Comparison of ENCODE assay signal across 11 cellular contexts in genomic region chr1:201496296-201496690, GRCh38. TPM values are rescaled to one million over a fixed set of nuclear protein-coding genes. Genes with fewer than 3 reads are reported as not detected.
DNase-seq lines count a peak whose midpoint lies in the region; ATAC-seq and TF ChIP-seq lines count a peak whose summit lies in the region.
"Had no signal": no experiment of that assay in that cellular context is flagged by ENCODE, and none has a peak within 500 bp of the region (broad histone marks: within the 10 kb centered on the region; RNA-seq: fewer than 3 reads in every experiment).

No MANE protein-coding gene starts in this region.

- H3K27me3 ChIP-seq in A673 (replicated peaks; ENCODE audit: insufficient read depth, low read depth, low read length, poor library complexity) (no peaks in the 10 kb centered on the region), adrenal gland (no peaks in the 10 kb centered on the region), right atrium auricular region (no peaks in the 10 kb centered on the region), psoas muscle (ENCODE audit: insufficient read depth in 3 of 3, low read length in 2 of 3) (no peaks in the 10 kb centered on the region)

- no peak overlapping the region for H3K27ac Mint-ChIP-seq in activated CD4-positive, alpha-beta memory T cell treated with anti-CD3 and anti-CD28 coated beads, Interleukin-2, amount 10 ng/mL, durations not matched to agents 7 days and 5 days

- no peak for TF ChIP-seq POLR2A in adrenal gland (IDR thresholded peaks at IDR 0.05)

- TF ChIP-seq CTCF in A673 (conservative IDR thresholded peaks at IDR 0.05; ENCODE audit: low read depth, low read length) (no peak), adrenal gland (IDR thresholded peaks at IDR 0.05) (no peak), right atrium auricular region (IDR thresholded peaks at IDR 0.05) (no peak), psoas muscle (IDR thresholded peaks at IDR 0.05) (no peak)

- H3K4me1 ChIP-seq in A673 (ENCODE audit: insufficient read depth, low read length, poor library complexity, severe bottlenecking) (peaks cover 36% of the 10 kb centered on the region), adrenal gland (replicated peaks in 1 of 2) (peaks cover 8 to 48% of the 10 kb centered on the region in 2 donors), right atrium auricular region (peaks cover 0 to 90% of the 10 kb centered on the region in 2 donors), psoas muscle (peaks cover 24% of the 10 kb centered on the region)

- H3K4me1 Mint-ChIP-seq in activated CD4-positive, alpha-beta memory T cell treated with anti-CD3 and anti-CD28 coated beads, Interleukin-2, amount 10 ng/mL, durations not matched to agents 7 days and 5 days: no peaks in the 10 kb centered on the region

- WGBS in adrenal gland, 4 donors: 58 to 75% (median 68%) methylated on average over 8 of the region's 8 CpGs
- WGBS in psoas muscle, 3 donors: 50 to 69% (median 55%) methylated on average over 8 of the region's 8 CpGs

- H3K9me3 Mint-ChIP-seq in activated CD4-positive, alpha-beta memory T cell treated with anti-CD3 and anti-CD28 coated beads, Interleukin-2, amount 10 ng/mL, durations not matched to agents 7 days and 5 days: no peaks in the 10 kb centered on the region

- no TSS peak for BruUV-seq in A673 (replicated peaks; lab: Mats Ljungman, UMichigan)

- H3K4me3 Mint-ChIP-seq in activated CD4-positive, alpha-beta memory T cell treated with anti-CD3 and anti-CD28 coated beads, Interleukin-2, amount 10 ng/mL, durations not matched to agents 7 days and 5 days: no peak overlapping the region

- CTCF ChIA-PET in A673 (lab: Charles Lee): interaction anchor here (1.7 kb wide), 1 partner anchor 17 kb away, joined by 6 read pairs; no protein-coding TSS in a partner anchor
- CTCF ChIA-PET in activated CD4-positive, alpha-beta memory T cell treated with anti-CD3 and anti-CD28 coated beads, Interleukin-2, amount 10 ng/mL, durations not matched to agents 7 days and 5 days (lab: Charles Lee): interaction anchor here (1.2 to 1.6 kb wide), 2 partner anchors 48 to 61 kb away, joined by 3 to 8 read pairs; no protein-coding TSS in a partner anchor

- H3K27ac ChIP-seq in A673 (ENCODE audit: low read depth, low read length, poor library complexity, severe bottlenecking) (peak overlapping the region; percentile 55), adrenal gland (peak overlapping the region in 3 of 5 donors; percentile 1 to 86 (median 42)), right atrium auricular region (peak overlapping the region; percentile 77 to 86), psoas muscle (peak overlapping the region; percentile 58)
- H3K27ac ChIP-seq: PC-9 had no signal

- no peaks in the 10 kb centered on the region for H3K9me3 ChIP-seq in A673 (ENCODE audit: low read depth, low read length, poor library complexity, severe bottlenecking)
- H3K9me3 ChIP-seq in adrenal gland (replicated peaks in 1 of 3): no peaks in the 10 kb centered on the region
- no peaks in the 10 kb centered on the region for H3K9me3 ChIP-seq in right atrium auricular region
- H3K9me3 ChIP-seq in psoas muscle: no peaks in the 10 kb centered on the region

- DNase-seq in A673 (ENCODE audit: low spot score) (no peak), adrenal gland (no peak), right atrium auricular region (ENCODE audit: low spot score) (no peak), psoas muscle (no peak), SW480 (ENCODE audit: low spot score) (no peak), islet precursor cell (no peak), mesenteric fat pad (ENCODE audit: low spot score) (no peak)
- no peak for DNase-seq in activated CD4-positive, alpha-beta memory T cell treated with anti-CD3 and anti-CD28 coated beads, Interleukin-2, amount 10 ng/mL, durations not matched to agents 7 days and 5 days
- DNase-seq: activated CD8-positive, alpha-beta memory T cell treated with anti-CD3 and anti-CD28 coated beads, Interleukin-2, amount 50 U/mL, for 4 hours; PC-9; T-helper 9 cell had no signal

- POLR2A ChIA-PET in A673 (lab: Charles Lee; ENCODE audit: low non-redundant PET): no interaction called here
- POLR2A ChIA-PET in activated CD4-positive, alpha-beta memory T cell treated with anti-CD3 and anti-CD28 coated beads, Interleukin-2, amount 10 ng/mL, durations not matched to agents 7 days and 5 days (lab: Charles Lee): interaction anchor here (1.2 kb wide), 1 partner anchor 10 kb away, joined by 3 read pairs; no protein-coding TSS in a partner anchor

- intact Hi-C loops in A673 (cut with micrococcal nuclease; ENCODE audit: unreplicated experiment): no loop called here
- intact Hi-C loops in adrenal gland (cut with DNase I): no loop called here
- intact Hi-C loops in psoas muscle (cut with DNase I): no loop called here

- ATAC-seq in psoas muscle: no peak

- H3K36me3 ChIP-seq in A673 (ENCODE audit: insufficient read depth, low read length, poor library complexity, severe bottlenecking): peaks cover 53% of the 10 kb centered on the region
- H3K36me3 ChIP-seq in adrenal gland (replicated peaks in 1 of 2): peaks cover 0 to 4% of the 10 kb centered on the region in 2 donors
- peaks cover 24% of the 10 kb centered on the region for H3K36me3 ChIP-seq in right atrium auricular region
- H3K36me3 ChIP-seq in psoas muscle (ENCODE audit: insufficient read depth in 1 of 2, low read depth in 1 of 2): peaks cover 0 to 14% of the 10 kb centered on the region in 2 donors

- no peaks in the 10 kb centered on the region for H3K27me3 Mint-ChIP-seq in activated CD4-positive, alpha-beta memory T cell treated with anti-CD3 and anti-CD28 coated beads, Interleukin-2, amount 10 ng/mL, durations not matched to agents 7 days and 5 days

- H3K4me3 ChIP-seq in A673 (ENCODE audit: low read depth, low read length, poor library complexity, severe bottlenecking): no peak overlapping the region
- H3K4me3 ChIP-seq in adrenal gland: no peak overlapping the region
- no peak overlapping the region for H3K4me3 ChIP-seq in right atrium auricular region
- H3K4me3 ChIP-seq in psoas muscle: no peak overlapping the region
- H3K4me3 ChIP-seq: PC-9 had no signal

- H3K36me3 Mint-ChIP-seq in activated CD4-positive, alpha-beta memory T cell treated with anti-CD3 and anti-CD28 coated beads, Interleukin-2, amount 10 ng/mL, durations not matched to agents 7 days and 5 days (ENCODE audit: low read depth): peaks cover 41% of the 10 kb centered on the region

RNA-seq across cellular contexts. Expression of gene CSRP1, which starts 10.6 kb away (rescaled TPM):
- total RNA-seq in A673 (2021) (402 and 517 TPM in 2 replicates), adrenal gland (100 to 1,000 TPM in 5 of 8 donors, 10 to 100 TPM in 3; 67.6 to 470 (median 200) TPM), right atrium auricular region (100 to 1,000 TPM; 138 to 719 TPM), psoas muscle (10 to 100 TPM; 14.7 to 27.7 (median 24.3) TPM), mesenteric fat pad (151 TPM)
- polyA plus RNA-seq in adrenal gland (100 to 1,000 TPM in 2 of 3 donors, 10 to 100 TPM in 1; 85.6 to 159 (median 156) TPM), psoas muscle (10 to 100 TPM; 21.1 to 26.4 (median 23.2) TPM)
- 10 to 100 TPM; 77.1 to 77.8 TPM for total RNA-seq in activated CD4-positive, alpha-beta memory T cell treated with anti-CD3 and anti-CD28 coated beads, Interleukin-2, amount 10 ng/mL, durations not matched to agents 7 days and 5 days

RNA-seq across cellular contexts. Expression of gene PHLDA3, which starts 27.3 kb away (rescaled TPM):
- total RNA-seq in A673 (2021) (23.9 and 24.1 TPM in 2 replicates), adrenal gland (10 to 100 TPM; 14.5 to 64.7 (median 30.6) TPM), right atrium auricular region (10 to 100 TPM; 29.5 to 31.9 TPM), psoas muscle (100 to 1,000 TPM in 1 of 4 donors, 10 to 100 TPM in 3; 41.8 to 116 (median 78.9) TPM), mesenteric fat pad (358 TPM)
- polyA plus RNA-seq in adrenal gland (10 to 100 TPM in 2 of 3 donors, 1 to 10 TPM in 1; 2.1 to 30.7 (median 30.4) TPM), psoas muscle (10 to 100 TPM; 42.3 to 62.4 (median 55.1) TPM)
- 10 to 100 TPM in 1 of 2 experiments, 1 to 10 TPM in 1; 9.0 to 11.4 TPM for total RNA-seq in activated CD4-positive, alpha-beta memory T cell treated with anti-CD3 and anti-CD28 coated beads, Interleukin-2, amount 10 ng/mL, durations not matched to agents 7 days and 5 days

RNA-seq across cellular contexts. Expression of gene NAV1, which starts 42.6 kb away (rescaled TPM):
- total RNA-seq in A673 (2021) (48.2 and 51.2 TPM in 2 replicates), adrenal gland (10 to 100 TPM; 12.4 to 21.9 (median 17.1) TPM), right atrium auricular region (10 to 100 TPM; 16.3 to 32.1 TPM), psoas muscle (10 to 100 TPM in 3 of 4 donors, 1 to 10 TPM in 1; 8.4 to 13.3 (median 11.3) TPM), mesenteric fat pad (133 TPM)
- polyA plus RNA-seq in adrenal gland (10 to 100 TPM in 1 of 3 donors, 1 to 10 TPM in 2; 3.0 to 11.3 (median 4.4) TPM), psoas muscle (1 to 10 TPM; 1.8 to 3.1 (median 1.8) TPM)
- total RNA-seq in activated CD4-positive, alpha-beta memory T cell treated with anti-CD3 and anti-CD28 coated beads, Interleukin-2, amount 10 ng/mL, durations not matched to agents 7 days and 5 days: 1 to 10 TPM; 2.8 to 3.0 TPM
